Comparison of ENCODE assay signal across 9 cellular contexts in genomic region chr15:78076231-78077052, GRCh38. TPM values are rescaled to one million over a fixed set of nuclear protein-coding genes. Genes with fewer than 3 reads are reported as not detected.
DNase-seq lines count a peak whose midpoint lies in the region; ATAC-seq and TF ChIP-seq lines count a peak whose summit lies in the region.
"Had no signal": no experiment of that assay in that cellular context is flagged by ENCODE, and none has a peak within 500 bp of the region (broad histone marks: within the 10 kb centered on the region; RNA-seq: fewer than 3 reads in every experiment).

No MANE protein-coding gene starts in this region.

- H3K4me2 ChIP-seq in OCI-LY3 (ENCODE audit: low read length) = peak overlapping the region; percentile 96

- DNase-seq in natural killer cell treated with Interleukin-12 subunit alpha and Interleukin-12 subunit beta and Interleukin-15 and Interleukin-18, amount 100 ng/mL, for 72 hours (ENCODE audit: low spot score) = no peak
- DNase-seq in SHP77 (lab: John Stamatoyannopoulos, UW) (no peak), HK-2 (ENCODE audit: unreplicated experiment) (no peak), NCI-H1436 treated with DMSO at 0.1 percent for 48 hours (lab: John Stamatoyannopoulos, UW) (no peak)

- no peaks in the 10 kb centered on the region for H3K79me2 ChIP-seq in OCI-LY3 (ENCODE audit: low read length)

- peak; percentile 16 for ATAC-seq in GM18907 (IDR thresholded peaks at IDR 0.05; ENCODE audit: unreplicated experiment)
- no peak for ATAC-seq in natural killer cell treated with Interleukin-12 subunit alpha and Interleukin-12 subunit beta and Interleukin-15 and Interleukin-18, amount 100 ng/mL, for 72 hours
- ATAC-seq in HG03135 (IDR thresholded peaks at IDR 0.05; ENCODE audit: unreplicated experiment) = no peak

- peak overlapping the region; percentile 84 to 91 for H3K27ac Mint-ChIP-seq in natural killer cell treated with Interleukin-12 subunit alpha and Interleukin-12 subunit beta and Interleukin-15 and Interleukin-18, amount 100 ng/mL, for 72 hours

- H3K36me3 ChIP-seq in OCI-LY3 (replicated peaks; ENCODE audit: low read depth, low read length) = peaks cover 6% of the 10 kb centered on the region
- no peaks in the 10 kb centered on the region for H3K36me3 ChIP-seq in endocrine pancreas (ENCODE audit: control insufficient read depth, insufficient read depth, low read length)

- peak overlapping the region; percentile 99 for H3K4me3 Mint-ChIP-seq in natural killer cell treated with Interleukin-12 subunit alpha and Interleukin-12 subunit beta and Interleukin-15 and Interleukin-18, amount 100 ng/mL, for 72 hours

- peaks cover 34 to 48% of the 10 kb centered on the region in 2 donors for H3K4me1 Mint-ChIP-seq in natural killer cell treated with Interleukin-12 subunit alpha and Interleukin-12 subunit beta and Interleukin-15 and Interleukin-18, amount 100 ng/mL, for 72 hours (ENCODE audit: low read depth in 2 of 2)

- H4K20me1 ChIP-seq in OCI-LY3 (ENCODE audit: insufficient read depth, low read length) = peaks cover 6% of the 10 kb centered on the region; the same call in 1 of the 2 replicates

- peak overlapping the region; percentile 63; the same call in 1 of the 2 replicates for H2AFZ ChIP-seq in OCI-LY3 (ENCODE audit: low read depth, low read length)

- peaks cover 12% of the 10 kb centered on the region for H3K36me3 Mint-ChIP-seq in natural killer cell treated with Interleukin-12 subunit alpha and Interleukin-12 subunit beta and Interleukin-15 and Interleukin-18, amount 100 ng/mL, for 72 hours

- H3K9me3 ChIP-seq in OCI-LY3 (ENCODE audit: insufficient read depth, low read length) (no peaks in the 10 kb centered on the region), endocrine pancreas (ENCODE audit: control insufficient read depth, low read length) (no peaks in the 10 kb centered on the region)

- H3K4me1 ChIP-seq in OCI-LY3 (ENCODE audit: low read length) (peaks cover 9% of the 10 kb centered on the region; the same call in 1 of the 2 replicates), endocrine pancreas (ENCODE audit: control insufficient read depth, insufficient read depth, low read length) (peaks cover 5% of the 10 kb centered on the region)

- peak overlapping the region; percentile 93 for H3K4me3 ChIP-seq in OCI-LY3 (ENCODE audit: low read length)
- H3K4me3 ChIP-seq in endocrine pancreas (ENCODE audit: control insufficient read depth, insufficient read depth, low read length) = peak overlapping the region; percentile 59

- no peaks in the 10 kb centered on the region for H3K27me3 Mint-ChIP-seq in natural killer cell treated with Interleukin-12 subunit alpha and Interleukin-12 subunit beta and Interleukin-15 and Interleukin-18, amount 100 ng/mL, for 72 hours

- no peaks in the 10 kb centered on the region for H3K9me3 Mint-ChIP-seq in natural killer cell treated with Interleukin-12 subunit alpha and Interleukin-12 subunit beta and Interleukin-15 and Interleukin-18, amount 100 ng/mL, for 72 hours

- H3K9ac ChIP-seq in OCI-LY3 (ENCODE audit: low read length) = peak overlapping the region; percentile 62
- peak overlapping the region; percentile 82 for H3K9ac ChIP-seq in endocrine pancreas (ENCODE audit: control insufficient read depth, insufficient read depth, low read length)

- peaks cover 12% of the 10 kb centered on the region; the same call in 1 of the 2 replicates for H3K27me3 ChIP-seq in OCI-LY3 (ENCODE audit: low read depth, low read length)
- no peaks in the 10 kb centered on the region for H3K27me3 ChIP-seq in endocrine pancreas (ENCODE audit: control insufficient read depth, insufficient read depth, low read length)

- no peak for TF ChIP-seq CTCF in OCI-LY3 (IDR thresholded peaks at IDR 0.05; ENCODE audit: low read depth, low read length)

- H3K27ac ChIP-seq in OCI-LY3 (ENCODE audit: low read length) = no peak overlapping the region

RNA-seq across cellular contexts. Expression of gene TBC1D2B, which starts 1.1 kb away (rescaled TPM):
- 10 to 100 TPM; 54.1 to 97.0 TPM for total RNA-seq in natural killer cell treated with Interleukin-12 subunit alpha and Interleukin-12 subunit beta and Interleukin-15 and Interleukin-18, amount 100 ng/mL, for 72 hours

RNA-seq across cellular contexts. Expression of gene SH2D7, which starts 15.9 kb away (rescaled TPM):
- not detected for total RNA-seq in natural killer cell treated with Interleukin-12 subunit alpha and Interleukin-12 subunit beta and Interleukin-15 and Interleukin-18, amount 100 ng/mL, for 72 hours
- total RNA-seq: subcutaneous adipose tissue had no signal

RNA-seq across cellular contexts. Expression of gene CIB2, which starts 54.8 kb away (rescaled TPM):
- 1 to 10 TPM in 1 of 2 donors, under 1 TPM in 1; 0.67 to 1.8 TPM for total RNA-seq in natural killer cell treated with Interleukin-12 subunit alpha and Interleukin-12 subunit beta and Interleukin-15 and Interleukin-18, amount 100 ng/mL, for 72 hours
